Comparison of ENCODE assay signal across 24 cellular contexts in genomic region chr3:2262204-2262603, GRCh38.
DNase-seq lines count a peak whose midpoint lies in the region; ATAC-seq, FAIRE-seq and TF ChIP-seq lines count a peak whose summit lies in the region.
"Had no signal": no experiment of that assay in that cellular context is flagged by ENCODE, and none has a peak within 500 bp of the region (broad histone marks: within the 10 kb centered on the region; RNA-seq: fewer than 3 reads in every experiment).

No MANE protein-coding gene starts in this region.

- H2BK5ac ChIP-seq in H1 (ENCODE audit: low read depth, low read length): no peak overlapping the region

- no peak for ATAC-seq in HepG2
- ATAC-seq in right lobe of liver: no peak
- no peak for ATAC-seq in HG02852 (IDR thresholded peaks at IDR 0.05; ENCODE audit: unreplicated experiment)
- ATAC-seq in HG03469 (IDR thresholded peaks at IDR 0.05; ENCODE audit: unreplicated experiment): no peak
- no peak for ATAC-seq in HG02759 (IDR thresholded peaks at IDR 0.05; ENCODE audit: unreplicated experiment)
- ATAC-seq: GM23338, Right ventricle myocardium inferior had no signal

- no peak overlapping the region for H3K4ac ChIP-seq in H1 (replicated peaks; ENCODE audit: insufficient read length, low read depth, low read length)

- TF ChIP-seq CTCF in HepG2 (CRISPR knock-in tag; IDR thresholded peaks at IDR 0.05) (no peak), right lobe of liver (IDR thresholded peaks at IDR 0.05) (no peak), H1 (IDR thresholded peaks at IDR 0.05; ENCODE audit: control extremely low read depth in 1 of 3, insufficient read depth in 1 of 3, low read depth in 1 of 3, low read length in 3 of 3) (no peak), sigmoid colon (IDR thresholded peaks at IDR 0.05) (no peak)

- no peak for FAIRE-seq in HepG2 (lab: Jason Lieb, UNC)
- FAIRE-seq in H1 (lab: Jason Lieb, UNC): no peak
- FAIRE-seq: GM18507 had no signal

- no peak for TF ChIP-seq RAD21 in HepG2 (CRISPR knock-in tag; IDR thresholded peaks at IDR 0.05)
- TF ChIP-seq RAD21 in H1 (IDR thresholded peaks at IDR 0.05 in 1 of 2, conservative IDR thresholded peaks at IDR 0.05 in 1 of 2; ENCODE audit: low read depth in 2 of 2, low read length in 2 of 2): no peak

- H3K18ac ChIP-seq in H1 (ENCODE audit: extremely low read depth, low read length): no peak overlapping the region

- WGBS in HepG2 (ENCODE audit: low lambda C conversion rate): 8% methylated on average over 4 of the region's 4 CpGs
- WGBS in right lobe of liver (ENCODE audit: insufficient coverage, low coverage, low lambda C conversion rate, missing lambda C conversion rate): 45% methylated on average over 4 of the region's 4 CpGs
- 75% methylated on average over 4 of the region's 4 CpGs; no CpG with 5 or more reads in 1 of the 2 experiments for WGBS in H1 (ENCODE audit: extremely low coverage in 1 of 2, insufficient coverage in 1 of 2, insufficient read length in 1 of 2, insufficient replicate concordance in 2 of 2, low coverage in 1 of 2, low lambda C conversion rate in 2 of 2, missing lambda C conversion rate in 1 of 2), 2 experiments
- WGBS in sigmoid colon, 2 donors: 75 to 76% methylated on average over 4 of the region's 4 CpGs

- no peak overlapping the region for H2BK12ac ChIP-seq in H1 (ENCODE audit: low read depth, low read length)

- no peak overlapping the region for H4K91ac ChIP-seq in H1 (replicated peaks; ENCODE audit: insufficient read length, low read length)

- in situ Hi-C loops in HepG2 (cut with HindIII; ENCODE audit: extremely low pct_ligation_motif_present, low pct_unique_long_range_greater_than_20kb): no loop called here

- POLR2A ChIA-PET in HepG2 (lab: Yijun Ruan, JAX) (no interaction called here), H1 (lab: Charles Lee; ENCODE audit: partially characterized antibody) (interaction anchor here (0.7 kb wide), 1 partner anchor 18 kb away, joined by 3 read pairs; no protein-coding TSS in a partner anchor)

- H2AFZ ChIP-seq in HepG2 (ENCODE audit: low read length) (no peak overlapping the region), H1 (ENCODE audit: low read length) (no peak overlapping the region)
- H2AFZ ChIP-seq: GM23338, PC-9 had no signal

- H2BK20ac ChIP-seq in H1 (ENCODE audit: low read length): no peak overlapping the region

- CTCF ChIA-PET in HepG2 (lab: Yijun Ruan, JAX; ENCODE audit: low intra/inter-chr PET ratio, low total read pairs): no interaction called here
- CTCF ChIA-PET in H1 (lab: Charles Lee; ENCODE audit: partially characterized antibody): interaction anchor here (0.7 to 1.1 kb wide), 2 partner anchors 257 to 343 kb away, joined by 3 read pairs; no protein-coding TSS in a partner anchor

- intact Hi-C loops in HepG2 (cut with micrococcal nuclease; ENCODE audit: unreplicated experiment): no loop called here
- intact Hi-C loops in right lobe of liver (cut with DNase I): no loop called here
- intact Hi-C loops in sigmoid colon (cut with DNase I): no loop called here

- DNase-seq in HepG2 (ENCODE audit: low spot score) (no peak), right lobe of liver (no peak), H1 (ENCODE audit: low read depth in 1 of 2, low spot score in 2 of 2) (no peak), sigmoid colon (peak; percentile 68), NCI-H1417 (lab: John Stamatoyannopoulos, UW) (no peak)
- DNase-seq: C1 segment of cervical spinal cord; CD4-positive, alpha-beta memory T cell; COR-L47; DMS53; HFFc6; NCI-H1105 treated with DMSO at 0.1 percent for 48 hours; NCI-H2029; NCI-H446; NCI-H526; NCI-H82; PC-9 had no signal

- H4K8ac ChIP-seq in H1 (ENCODE audit: extremely low read depth, insufficient read depth, low read length): no peak overlapping the region

- H3K4me1 ChIP-seq in HepG2 (ENCODE audit: insufficient read depth, low read length) (no peaks in the 10 kb centered on the region), right lobe of liver (no peaks in the 10 kb centered on the region), H1 (replicated peaks in 1 of 4; ENCODE audit: control insufficient read depth in 3 of 4, insufficient read depth in 4 of 4, low read length in 3 of 4) (no peaks in the 10 kb centered on the region), sigmoid colon (no peaks in the 10 kb centered on the region)
- H3K4me1 ChIP-seq: HAP-1, SJSA1 had no signal

- H2BK120ac ChIP-seq in H1 (replicated peaks; ENCODE audit: low read depth, low read length): no peak overlapping the region

- H2AK5ac ChIP-seq in H1 (ENCODE audit: low read depth, low read length): no peak overlapping the region

- H3K36me3 ChIP-seq in HepG2 (replicated peaks in 1 of 2; ENCODE audit: control insufficient read depth in 1 of 2, insufficient read depth in 2 of 2, low read length in 2 of 2) (no peaks in the 10 kb centered on the region), right lobe of liver (no peaks in the 10 kb centered on the region), H1 (ENCODE audit: control insufficient read depth in 2 of 4, insufficient read depth in 4 of 4, low read length in 3 of 4) (no peaks in the 10 kb centered on the region), sigmoid colon (no peaks in the 10 kb centered on the region)
- H3K36me3 ChIP-seq: HAP-1, SJSA1 had no signal

- H3K14ac ChIP-seq in H1 (ENCODE audit: insufficient read length): no peak overlapping the region

- no peaks in the 10 kb centered on the region for H3K23me2 ChIP-seq in H1 (ENCODE audit: low read depth, low read length)

- H3K79me2 ChIP-seq in HepG2 (ENCODE audit: insufficient read depth, low read length) (no peaks in the 10 kb centered on the region), H1 (ENCODE audit: control insufficient read depth in 1 of 2, insufficient read depth in 2 of 2, low read length in 2 of 2) (no peaks in the 10 kb centered on the region)

- H3K27me3 ChIP-seq in HepG2 (ENCODE audit: control insufficient read depth in 1 of 2, insufficient read depth in 2 of 2, low read length in 2 of 2) (no peaks in the 10 kb centered on the region), right lobe of liver (no peaks in the 10 kb centered on the region), H1 (replicated peaks in 1 of 4; ENCODE audit: control insufficient read depth in 3 of 4, extremely low read depth in 1 of 4, insufficient read depth in 3 of 4, low read length in 3 of 4) (no peaks in the 10 kb centered on the region), sigmoid colon (no peaks in the 10 kb centered on the region)
- H3K27me3 ChIP-seq: SJSA1 had no signal

- H3K4me3 ChIP-seq in HepG2 (replicated peaks in 1 of 3; ENCODE audit: insufficient read depth in 1 of 3, low read depth in 2 of 3, low read length in 3 of 3) (no peak overlapping the region), right lobe of liver (no peak overlapping the region), H1 (ENCODE audit: extremely low read depth in 1 of 4, insufficient read depth in 2 of 4, low read depth in 3 of 4, low read length in 4 of 4) (no peak overlapping the region), sigmoid colon (no peak overlapping the region)
- H3K4me3 ChIP-seq: GM23338, HAP-1, PC-9, SJSA1 had no signal

- H3K9me3 ChIP-seq in HepG2 (ENCODE audit: low read length): peaks cover 55% of the 10 kb centered on the region
- no peaks in the 10 kb centered on the region for H3K9me3 ChIP-seq in right lobe of liver
- H3K9me3 ChIP-seq in H1 (ENCODE audit: insufficient read depth in 2 of 2, low read depth in 1 of 2, low read length in 1 of 2): no peaks in the 10 kb centered on the region
- no peaks in the 10 kb centered on the region for H3K9me3 ChIP-seq in sigmoid colon
- H3K9me3 ChIP-seq: HAP-1, SJSA1 had no signal

- H3K27ac ChIP-seq in HepG2 (ENCODE audit: extremely low read length, insufficient read depth, low read length) (no peak overlapping the region), right lobe of liver (no peak overlapping the region), H1 (ENCODE audit: low read depth, low read length) (no peak overlapping the region), sigmoid colon (no peak overlapping the region)
- H3K27ac ChIP-seq: PC-9, SJSA1 had no signal

- TF ChIP-seq EP300 in HepG2 (IDR thresholded peaks at IDR 0.05; ENCODE audit: low read depth in 2 of 2, low read length in 2 of 2) (no peak), HepG2 (CRISPR knock-in tag; IDR thresholded peaks at IDR 0.05; ENCODE audit: borderline replicate concordance) (no peak), H1 (IDR thresholded peaks at IDR 0.05; ENCODE audit: borderline replicate concordance in 1 of 2, low read depth in 2 of 2, low read length in 2 of 2) (no peak), sigmoid colon (IDR thresholded peaks at IDR 0.05) (no peak)

- H3K9ac ChIP-seq in HepG2 (ENCODE audit: insufficient read depth, low read depth, low read length): no peak overlapping the region
- H3K9ac ChIP-seq in H1 (replicated peaks in 1 of 4; ENCODE audit: extremely low read depth in 1 of 4, low read depth in 3 of 4, low read length in 3 of 4): no peak overlapping the region

- H3K79me1 ChIP-seq in H1 (ENCODE audit: low read depth, low read length): no peaks in the 10 kb centered on the region

- no TSS peak for BruUV-seq in HepG2 (replicated peaks; lab: Mats Ljungman, UMichigan)

- H3K4me2 ChIP-seq in HepG2 (ENCODE audit: low read depth, low read length): no peak overlapping the region
- H3K4me2 ChIP-seq in H1 (ENCODE audit: insufficient read depth in 1 of 2, low read depth in 2 of 2, low read length in 2 of 2): no peak overlapping the region
- H3K4me2 ChIP-seq: GM23338, PC-9 had no signal

- H3K56ac ChIP-seq in H1 (replicated peaks; ENCODE audit: insufficient read length, low read depth, low read length): no peak overlapping the region

- no peak overlapping the region for H3K23ac ChIP-seq in H1 (ENCODE audit: insufficient read length)

- H4K20me1 ChIP-seq in HepG2 (ENCODE audit: insufficient read depth, low read length) (no peaks in the 10 kb centered on the region), H1 (replicated peaks in 1 of 2; ENCODE audit: control insufficient read depth in 1 of 2, insufficient read depth in 2 of 2, low read length in 2 of 2) (no peaks in the 10 kb centered on the region)

- H4K5ac ChIP-seq in H1 (ENCODE audit: insufficient read length, low read depth, low read length): no peak overlapping the region

- no peak for TF ChIP-seq POLR2A in HepG2 (IDR thresholded peaks at IDR 0.05; ENCODE audit: insufficient read depth in 1 of 2, low read depth in 2 of 2, low read length in 2 of 2)
- no peak for TF ChIP-seq POLR2A in right lobe of liver (IDR thresholded peaks at IDR 0.05)
- no peak for TF ChIP-seq POLR2A in H1 (IDR thresholded peaks at IDR 0.05; ENCODE audit: control extremely low read depth in 1 of 2, low read depth in 2 of 2, low read length in 2 of 2)
- TF ChIP-seq POLR2A in sigmoid colon (IDR thresholded peaks at IDR 0.05): no peak

- H2BK15ac ChIP-seq in H1 (ENCODE audit: low read length): no peak overlapping the region

TF ChIP-seq in HepG2, 621 proteins besides CTCF, POLR2A, EP300 and RAD21 (continues in another document):
- TF ChIP-seq CEBPB (IDR thresholded peaks at IDR 0.05; ENCODE audit: borderline replicate concordance, low read depth, low read length) (0 out of 2 replicates have a peak, but pooled peaks have one; percentile 7), HNRNPLL (IDR thresholded peaks at IDR 0.05; ENCODE audit: low read depth, low read length, poor library complexity, severe bottlenecking) (no peak)

TF ChIP-seq in H1, 55 proteins besides CTCF, POLR2A, EP300 and RAD21 (continues in another document):
- TF ChIP-seq CBX8 (IDR thresholded peaks at IDR 0.05; ENCODE audit: borderline replicate concordance, low read depth, low read length): no peak
- TF ChIP-seq YY1 (IDR thresholded peaks at IDR 0.05; ENCODE audit: low read depth, low read length): no peak

Comparison
In these comparisons a context has a peak if more than half of its experiments do, and no peak if none do; other contexts are left out.
1. Of the 41 proteins assayed by ChIP-seq in both HepG2 and H1: peak only in HepG2: none; only in H1: none; in both: CEBPB; in neither: 40.